In the genomic region with DNA sequence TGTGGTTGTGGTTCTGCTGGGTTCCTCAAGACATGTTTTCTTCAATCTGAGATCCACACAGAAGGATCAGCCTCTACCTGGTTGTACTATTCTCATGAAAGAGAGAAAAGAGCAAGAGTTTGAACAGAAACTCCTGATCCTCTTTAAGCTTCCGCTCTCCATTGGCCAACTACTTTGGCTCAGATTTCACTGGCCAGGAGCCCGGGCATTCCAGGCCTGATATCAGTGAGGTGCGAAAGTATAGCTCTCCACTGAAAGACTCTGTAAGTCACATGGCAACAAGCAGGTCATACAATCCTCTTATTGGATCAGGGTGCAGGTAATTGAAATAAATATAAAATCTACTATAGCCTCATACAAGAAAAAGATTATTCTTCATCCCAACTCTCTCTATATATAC, we compare ENCODE assay signal across 18 cellular contexts.
DNase-seq lines count a peak whose midpoint lies in the region; ATAC-seq and TF ChIP-seq lines count a peak whose summit lies in the region.
"Had no signal": no experiment of that assay in that cellular context is flagged by ENCODE, and none has a peak within 500 bp of the region (broad histone marks: within the 10 kb centered on the region; RNA-seq: fewer than 3 reads in every experiment).

No MANE protein-coding gene starts in this region.

- H3K4me3 ChIP-seq in stomach: no peak overlapping the region
- H3K4me3 ChIP-seq: A549, SK-N-MC had no signal

- peak; percentile 6 for DNase-seq in NCI-H510A treated with DMSO at 0.1 percent for 48 hours (lab: John Stamatoyannopoulos, UW)
- no peak for DNase-seq in NCI-H510A (lab: John Stamatoyannopoulos, UW)
- peak; percentile 18 for DNase-seq in amniotic epithelial cell (ENCODE audit: low read depth)
- peak; percentile 26 for DNase-seq in left ventricle myocardium superior
- peak; percentile 67 for DNase-seq in stomach
- DNase-seq in NCI-H187 treated with DMSO at 0.1 percent for 48 hours (lab: John Stamatoyannopoulos, UW): no peak
- DNase-seq in NCI-H345 treated with DMSO at 0.1 percent for 48 hours (lab: John Stamatoyannopoulos, UW; ENCODE audit: unreplicated experiment): no peak
- DNase-seq: foreskin melanocyte; H9; Karpas-422; NCI-H1436; NCI-H526 treated with DMSO at 0.1 percent for 48 hours; stimulated activated naive CD4-positive, alpha-beta T cell had no signal

- WGBS in stomach, 5 donors: 29 to 56% (median 41%) methylated on average over 3 of the region's 3 CpGs

- intact Hi-C loops in left ventricle myocardium superior (cut with micrococcal nuclease) (no loop called here), stomach (cut with DNase I; ENCODE audit: low total_unique reads) (no loop called here)

- no peaks in the 10 kb centered on the region for H3K27me3 ChIP-seq in stomach

- no peaks in the 10 kb centered on the region for H3K4me1 ChIP-seq in stomach
- H3K4me1 ChIP-seq: A549 had no signal

- TF ChIP-seq CTCF in stomach (IDR thresholded peaks at IDR 0.05): no peak

- H3K36me3 ChIP-seq in stomach: no peaks in the 10 kb centered on the region

- TF ChIP-seq EP300 in stomach (IDR thresholded peaks at IDR 0.05): no peak

- no peak overlapping the region for H3K27ac ChIP-seq in stomach
- H3K27ac ChIP-seq: A549, C4-2B, SK-N-MC had no signal

- ATAC-seq in left ventricle myocardium superior (peak; percentile 80), HG03045 (IDR thresholded peaks at IDR 0.05; ENCODE audit: unreplicated experiment) (no peak)
- ATAC-seq: A549; activated CD4-positive, CD25-positive, alpha-beta regulatory T cell treated with anti-CD3 and anti-CD28 coated beads, Interleukin-2, amount 50 U/mL, for 24 hours had no signal

- TF ChIP-seq POLR2A in stomach (IDR thresholded peaks at IDR 0.05): no peak

- H3K9me3 ChIP-seq in stomach: no peaks in the 10 kb centered on the region
- H3K9me3 ChIP-seq: A549 had no signal

Comparison
In these comparisons a context has a peak if more than half of its experiments do, and no peak if none do; other contexts are left out.
1. DNase-seq: peak in NCI-H510A treated with DMSO at 0.1 percent for 48 hours (single experiment), amniotic epithelial cell (single experiment), left ventricle myocardium superior (single experiment) and stomach (single experiment); none in NCI-H510A (single experiment), NCI-H187 treated with DMSO at 0.1 percent for 48 hours (single experiment) and NCI-H345 treated with DMSO at 0.1 percent for 48 hours (single experiment).